8 cellular contexts compared by ENCODE assay signal in genomic region chr1:157490337-157491165, GRCh38.
DNase-seq lines count a peak whose midpoint lies in the region; ATAC-seq and TF ChIP-seq lines count a peak whose summit lies in the region.

No MANE protein-coding gene starts in this region.

- ATAC-seq in GM18517 (IDR thresholded peaks at IDR 0.05; ENCODE audit: unreplicated experiment) (no peak), GM19328 (IDR thresholded peaks at IDR 0.05; ENCODE audit: unreplicated experiment) (no peak)

- H3K27ac ChIP-seq in SJSA1 = no peak overlapping the region

- H3K9me3 ChIP-seq in Loucy (ENCODE audit: insufficient read depth, low read depth, low read length) (no peaks in the 10 kb centered on the region), SJSA1 (replicated peaks) (no peaks in the 10 kb centered on the region)

- H3K9ac ChIP-seq in Loucy (ENCODE audit: low read depth, low read length, poor library complexity, severe bottlenecking) = no peak overlapping the region

- H3K4me3 ChIP-seq in Loucy (ENCODE audit: low read length, poor library complexity, severe bottlenecking) = no peak overlapping the region
- H3K4me3 ChIP-seq in SJSA1 = no peak overlapping the region

- H3K4me1 ChIP-seq in Loucy (ENCODE audit: insufficient read depth, low read length, poor library complexity, severe bottlenecking) = peaks cover 9% of the 10 kb centered on the region
- H3K4me1 ChIP-seq in SJSA1 (replicated peaks) = no peaks in the 10 kb centered on the region

- no peaks in the 10 kb centered on the region for H4K20me1 ChIP-seq in Loucy (ENCODE audit: insufficient read depth, low read length, poor library complexity, severe bottlenecking)

- TF ChIP-seq CTCF in Loucy (conservative IDR thresholded peaks at IDR 0.05; ENCODE audit: low read length) = peak; percentile 70

- H2AFZ ChIP-seq in Loucy (ENCODE audit: low read length) = no peak overlapping the region

- no peaks in the 10 kb centered on the region for H3K36me3 ChIP-seq in Loucy (ENCODE audit: insufficient read depth, low read length)
- H3K36me3 ChIP-seq in SJSA1 = no peaks in the 10 kb centered on the region

- H3K79me2 ChIP-seq in Loucy (ENCODE audit: insufficient read depth, low read length) = no peaks in the 10 kb centered on the region

- no peaks in the 10 kb centered on the region for H3K9me2 ChIP-seq in Loucy (replicated peaks; ENCODE audit: low read depth, low read length)

- H3F3A ChIP-seq in Loucy (ENCODE audit: low read depth) = no peaks in the 10 kb centered on the region

- peak overlapping the region; percentile 35 for H3K4me2 ChIP-seq in Loucy (ENCODE audit: low read depth, low read length, poor library complexity, severe bottlenecking)

- DNase-seq in GF-D8 (lab: John Stamatoyannopoulos, UW) = peak; percentile 18
- peak; percentile 54 to 73 for DNase-seq in SJSA1 (ENCODE audit: low read depth in 1 of 2, low spot score in 2 of 2)
- peak; percentile 12 for DNase-seq in amniotic stem cell (lab: John Stamatoyannopoulos, UW)
- DNase-seq in iPS-NIHi11 (ENCODE audit: low spot score) = peak; percentile 58
- DNase-seq in stimulated activated CD4-positive, alpha-beta T cell treated with anti-CD3 and anti-CD28 coated beads, Interleukin-15, amount 100 ng/mL, for 24 hours = peak; percentile 77

- no peaks in the 10 kb centered on the region for H3K27me3 ChIP-seq in Loucy (ENCODE audit: insufficient read depth, low read length, poor library complexity, severe bottlenecking)
- no peaks in the 10 kb centered on the region; the same call in 1 of the 2 replicates for H3K27me3 ChIP-seq in SJSA1 (replicated peaks)

Comparison
In these comparisons a context has a peak if more than half of its experiments do, and no peak if none do; other contexts are left out.
1. DNase-seq: peak in every context shown above with its lines; median percentile 77 in stimulated activated CD4-positive, alpha-beta T cell treated with anti-CD3 and anti-CD28 coated beads, Interleukin-15, amount 100 ng/mL, for 24 hours; 64 in SJSA1; 58 in iPS-NIHi11; 18 in GF-D8; 12 in amniotic stem cell.